ENCODE assay signal across 13 cellular contexts in genomic region chrX:9503261-9503660, GRCh38. TPM values are rescaled to one million over a fixed set of nuclear protein-coding genes. Genes with fewer than 3 reads are reported as not detected.
DNase-seq lines count a peak whose midpoint lies in the region; ATAC-seq lines count a peak whose summit lies in the region.
"Had no signal": no experiment of that assay in that cellular context is flagged by ENCODE, and none has a peak within 500 bp of the region (broad histone marks: within the 10 kb centered on the region; RNA-seq: fewer than 3 reads in every experiment).

No MANE protein-coding gene starts in this region.

- ATAC-seq in GM21515 (IDR thresholded peaks at IDR 0.05; ENCODE audit: unreplicated experiment), result no peak
- ATAC-seq: CD8-positive, alpha-beta T cell; HepG2 had no signal

- DNase-seq in D341Med (ENCODE audit: low spot score), result peak; percentile 49
- peak; percentile 52 for DNase-seq in NCI-H524 treated with DMSO at 0.1 percent for 48 hours (lab: John Stamatoyannopoulos, UW)
- DNase-seq in myocyte (ENCODE audit: low read depth), result peak; percentile 48
- DNase-seq in NCI-H1105 (lab: John Stamatoyannopoulos, UW), result no peak
- no peak for DNase-seq in activated T-cell treated with anti-CD3 and anti-CD28 coated beads for 4 hours
- DNase-seq in COLO668 (lab: John Stamatoyannopoulos, UW; ENCODE audit: unreplicated experiment), result no peak
- DNase-seq: 8988T; CD8-positive, alpha-beta T cell; COR-L47; GDM1; H9 had no signal

RNA-seq across cellular contexts. Expression of gene TBL1X, which starts 38.4 kb away (rescaled TPM):
- total RNA-seq in myocyte, result 6.0 and 11.4 TPM in 2 replicates
- 5.9 TPM for polyA plus RNA-seq in myocyte (2012)

Comparison
In these comparisons a context has a peak if more than half of its experiments do, and no peak if none do; other contexts are left out.
1. DNase-seq: peak in D341Med (single experiment), NCI-H524 treated with DMSO at 0.1 percent for 48 hours (single experiment) and myocyte (single experiment); none in NCI-H1105 (single experiment), activated T-cell treated with anti-CD3 and anti-CD28 coated beads for 4 hours (single experiment) and COLO668 (single experiment).